In the genomic region with DNA sequence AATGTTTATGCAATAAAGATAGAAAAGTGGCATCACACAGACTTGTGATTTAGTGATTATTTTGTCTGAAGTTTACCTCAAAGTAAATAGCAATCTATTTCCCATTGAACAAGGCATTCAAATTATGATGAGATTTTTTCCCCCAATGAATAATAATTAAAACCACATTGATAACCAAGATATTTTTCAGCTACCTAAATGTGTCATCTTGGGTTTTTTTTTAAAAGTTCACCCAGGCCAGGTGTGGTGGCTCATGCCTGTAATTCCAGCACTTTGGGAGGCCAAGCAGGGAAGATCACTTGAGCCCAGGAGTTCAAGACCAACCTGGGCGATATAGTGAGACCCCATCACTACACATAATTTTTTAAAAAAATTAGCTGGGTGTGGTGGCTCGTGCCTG, we compare ENCODE assay signal across 18 cellular contexts. TPM values are rescaled to one million over a fixed set of nuclear protein-coding genes. Genes with fewer than 3 reads are reported as not detected.
DNase-seq lines count a peak whose midpoint lies in the region; ATAC-seq and TF ChIP-seq lines count a peak whose summit lies in the region.
"Had no signal": no experiment of that assay in that cellular context is flagged by ENCODE, and none has a peak within 500 bp of the region (broad histone marks: within the 10 kb centered on the region; RNA-seq: fewer than 3 reads in every experiment).

No MANE protein-coding gene starts in this region.

- no peak overlapping the region for H3K4me3 ChIP-seq in left ventricle myocardium inferior
- H3K4me3 ChIP-seq in heart right ventricle, result no peak overlapping the region
- no peak overlapping the region for H3K4me3 ChIP-seq in psoas muscle
- H3K4me3 ChIP-seq: GM23248 had no signal

- ATAC-seq in heart right ventricle (no peak), psoas muscle (no peak), GM18907 (IDR thresholded peaks at IDR 0.05; ENCODE audit: unreplicated experiment) (no peak)
- peak; percentile 55 to 64 for ATAC-seq in stimulated activated naive B cell treated with anti-CD40 and anti-IgM and Interleukin-4, amounts not matched to agents 10 μg/mL and 1 μg/mL and 100 μg/mL, for 72 hours (replicated peaks)

- no peaks in the 10 kb centered on the region for H3K27me3 Mint-ChIP-seq in stimulated activated naive B cell treated with anti-CD40 and anti-IgM and Interleukin-4, amounts not matched to agents 10 μg/mL and 1 μg/mL and 100 μg/mL, for 72 hours

- H3K36me3 Mint-ChIP-seq in stimulated activated naive B cell treated with anti-CD40 and anti-IgM and Interleukin-4, amounts not matched to agents 10 μg/mL and 1 μg/mL and 100 μg/mL, for 72 hours, result peaks cover 1 to 11% of the 10 kb centered on the region in 2 donors

- TF ChIP-seq CTCF in left ventricle myocardium inferior (IDR thresholded peaks at IDR 0.05; ENCODE audit: borderline replicate concordance) (no peak), heart right ventricle (IDR thresholded peaks at IDR 0.05) (no peak), psoas muscle (IDR thresholded peaks at IDR 0.05) (no peak)

- WGBS in heart right ventricle, 2 donors, result 93% methylated on average over 2 of the region's 2 CpGs
- 93 to 94% (median 93%) methylated on average over 2 of the region's 2 CpGs for WGBS in psoas muscle, 3 donors

- H3K4me1 ChIP-seq in left ventricle myocardium inferior, result peaks cover 64% of the 10 kb centered on the region
- H3K4me1 ChIP-seq in heart right ventricle, result peaks cover 0 to 58% (median 25%) of the 10 kb centered on the region in 9 donors
- H3K4me1 ChIP-seq in psoas muscle, result peaks cover 63% of the 10 kb centered on the region

- H3K36me3 ChIP-seq in left ventricle myocardium inferior, result peaks cover 28% of the 10 kb centered on the region
- H3K36me3 ChIP-seq in heart right ventricle, result peaks cover 0 to 60% (median 8%) of the 10 kb centered on the region in 9 donors
- peaks cover 0 to 24% of the 10 kb centered on the region in 2 donors for H3K36me3 ChIP-seq in psoas muscle (ENCODE audit: insufficient read depth in 1 of 2, low read depth in 1 of 2)

- no peaks in the 10 kb centered on the region for H3K9me3 Mint-ChIP-seq in stimulated activated naive B cell treated with anti-CD40 and anti-IgM and Interleukin-4, amounts not matched to agents 10 μg/mL and 1 μg/mL and 100 μg/mL, for 72 hours
- H3K9me3 Mint-ChIP-seq: CD4-positive, alpha-beta memory T cell had no signal

- H3K27me3 ChIP-seq in left ventricle myocardium inferior (ENCODE audit: low read depth) (no peaks in the 10 kb centered on the region), heart right ventricle (no peaks in the 10 kb centered on the region), psoas muscle (ENCODE audit: insufficient read depth in 3 of 3, low read length in 2 of 3) (no peaks in the 10 kb centered on the region)

- H3K27ac ChIP-seq in left ventricle myocardium inferior (replicated peaks) (peak overlapping the region; percentile 4), heart right ventricle (peak overlapping the region in 3 of 10 donors; percentile 18 to 54 (median 18)), psoas muscle (peak overlapping the region; percentile 81), substantia nigra (ENCODE audit: low read depth, low read length, poor library complexity, severe bottlenecking) (no peak overlapping the region)
- H3K27ac ChIP-seq: GM23248 had no signal

- H3K4me3 Mint-ChIP-seq in stimulated activated naive B cell treated with anti-CD40 and anti-IgM and Interleukin-4, amounts not matched to agents 10 μg/mL and 1 μg/mL and 100 μg/mL, for 72 hours, result no peak overlapping the region
- H3K4me3 Mint-ChIP-seq: CD4-positive, alpha-beta memory T cell had no signal

- intact Hi-C loops in left ventricle myocardium inferior (cut with micrococcal nuclease), result no loop called here
- intact Hi-C loops in heart right ventricle (cut with DNase I), result loop anchor here in 1 of 10 donors (10.0 kb wide), 1 partner anchor 52 kb away; a partner anchor contains a TSS
- intact Hi-C loops in psoas muscle (cut with DNase I), result loop anchor here in 1 of 2 donors (5.0 kb wide), 1 partner anchor 55 kb away; a partner anchor contains a TSS

- H3K9me3 ChIP-seq in left ventricle myocardium inferior (replicated peaks), result no peaks in the 10 kb centered on the region
- no peaks in the 10 kb centered on the region for H3K9me3 ChIP-seq in heart right ventricle
- H3K9me3 ChIP-seq in psoas muscle, result no peaks in the 10 kb centered on the region

- peaks cover 5 to 18% of the 10 kb centered on the region in 2 donors for H3K4me1 Mint-ChIP-seq in stimulated activated naive B cell treated with anti-CD40 and anti-IgM and Interleukin-4, amounts not matched to agents 10 μg/mL and 1 μg/mL and 100 μg/mL, for 72 hours
- H3K4me1 Mint-ChIP-seq: CD4-positive, alpha-beta memory T cell had no signal

- DNase-seq in left ventricle myocardium inferior, result no peak
- DNase-seq in heart right ventricle, result no peak
- DNase-seq in psoas muscle, result no peak
- no peak for DNase-seq in stimulated activated naive B cell treated with anti-CD40 and anti-IgM and Interleukin-4, amounts not matched to agents 10 μg/mL and 1 μg/mL and 100 μg/mL, for 72 hours
- no peak for DNase-seq in substantia nigra (lab: John Stamatoyannopoulos, UW)
- DNase-seq: C1 segment of cervical spinal cord; Calu3; CD4-positive, alpha-beta memory T cell; COR-L47; DMS53; DMS79 treated with DMSO at 0.1 percent for 48 hours; GF-D8; GM23248; H7; HCEC 1CT had no signal

- H3K27ac Mint-ChIP-seq in stimulated activated naive B cell treated with anti-CD40 and anti-IgM and Interleukin-4, amounts not matched to agents 10 μg/mL and 1 μg/mL and 100 μg/mL, for 72 hours, result no peak overlapping the region
- H3K27ac Mint-ChIP-seq: CD4-positive, alpha-beta memory T cell had no signal

RNA-seq across cellular contexts. Expression of a gene that starts 27.0 kb away (rescaled TPM):
- total RNA-seq in left ventricle myocardium inferior, result 667 TPM
- 1,000 to 10,000 TPM in 4 of 10 donors, 100 to 1,000 TPM in 6; 514 to 1,558 (median 939) TPM for total RNA-seq in heart right ventricle
- 100 to 1,000 TPM in 1 of 2 donors, 10 to 100 TPM in 1; 94.4 to 174 TPM for polyA plus RNA-seq in heart right ventricle
- 100 to 1,000 TPM; 388 to 842 (median 567) TPM for total RNA-seq in psoas muscle
- polyA plus RNA-seq in psoas muscle, result 100 to 1,000 TPM in 2 of 3 donors, 10 to 100 TPM in 1; 54.8 to 209 (median 117) TPM
- total RNA-seq: A172, Daoy had no signal

RNA-seq across cellular contexts. Expression of a gene that starts 54.8 kb away (rescaled TPM):
- 2,410 TPM for total RNA-seq in left ventricle myocardium inferior
- total RNA-seq in heart right ventricle, result 1,000 to 10,000 TPM in 9 of 10 donors, 100 to 1,000 TPM in 1; 952 to 8,349 (median 4,124) TPM
- polyA plus RNA-seq in heart right ventricle, result 1,000 to 10,000 TPM in 1 of 2 donors, 100 to 1,000 TPM in 1; 708 to 3,345 TPM
- total RNA-seq in psoas muscle, result 1,000 to 10,000 TPM in 3 of 4 donors, 100 to 1,000 TPM in 1; 995 to 3,547 (median 2,203) TPM
- 1,000 to 10,000 TPM in 2 of 3 donors, 100 to 1,000 TPM in 1; 957 to 3,920 (median 1,327) TPM for polyA plus RNA-seq in psoas muscle

Comparison
In these comparisons a context has a peak if more than half of its experiments do, and no peak if none do; other contexts are left out.
1. ATAC-seq: peak in stimulated activated naive B cell treated with anti-CD40 and anti-IgM and Interleukin-4, amounts not matched to agents 10 μg/mL and 1 μg/mL and 100 μg/mL, for 72 hours (2 of 2); none in heart right ventricle (0 of 8), psoas muscle (0 of 4) and GM18907 (single experiment).